In the genomic region with DNA sequence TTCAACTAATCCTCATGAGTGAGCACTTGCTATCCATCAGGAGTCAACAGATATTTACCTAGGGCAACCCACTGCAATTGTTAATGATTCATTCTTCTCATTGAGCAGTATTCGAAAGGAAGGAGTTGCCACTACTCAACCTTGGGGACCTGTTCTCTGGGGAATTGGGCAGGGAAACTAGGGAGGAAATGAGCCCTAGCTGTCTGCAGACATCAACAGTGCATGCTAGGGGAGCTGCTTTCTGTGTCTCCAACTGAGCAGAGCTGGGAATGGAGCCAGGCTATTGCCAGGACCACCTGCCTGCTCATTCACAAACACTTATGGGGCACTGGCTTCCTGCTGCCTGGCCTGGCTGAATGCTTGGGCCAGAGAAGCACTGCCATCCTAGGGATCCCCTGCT, we compare ENCODE assay signal across 1 cellular context.
TF ChIP-seq lines count a peak whose summit lies in the region.

No MANE protein-coding gene starts in this region.

TF ChIP-seq in HEK293, 187 proteins besides CTCF, POLR2A, EP300 and RAD21 (continued from another document):
- TF ChIP-seq, protein P1, sequence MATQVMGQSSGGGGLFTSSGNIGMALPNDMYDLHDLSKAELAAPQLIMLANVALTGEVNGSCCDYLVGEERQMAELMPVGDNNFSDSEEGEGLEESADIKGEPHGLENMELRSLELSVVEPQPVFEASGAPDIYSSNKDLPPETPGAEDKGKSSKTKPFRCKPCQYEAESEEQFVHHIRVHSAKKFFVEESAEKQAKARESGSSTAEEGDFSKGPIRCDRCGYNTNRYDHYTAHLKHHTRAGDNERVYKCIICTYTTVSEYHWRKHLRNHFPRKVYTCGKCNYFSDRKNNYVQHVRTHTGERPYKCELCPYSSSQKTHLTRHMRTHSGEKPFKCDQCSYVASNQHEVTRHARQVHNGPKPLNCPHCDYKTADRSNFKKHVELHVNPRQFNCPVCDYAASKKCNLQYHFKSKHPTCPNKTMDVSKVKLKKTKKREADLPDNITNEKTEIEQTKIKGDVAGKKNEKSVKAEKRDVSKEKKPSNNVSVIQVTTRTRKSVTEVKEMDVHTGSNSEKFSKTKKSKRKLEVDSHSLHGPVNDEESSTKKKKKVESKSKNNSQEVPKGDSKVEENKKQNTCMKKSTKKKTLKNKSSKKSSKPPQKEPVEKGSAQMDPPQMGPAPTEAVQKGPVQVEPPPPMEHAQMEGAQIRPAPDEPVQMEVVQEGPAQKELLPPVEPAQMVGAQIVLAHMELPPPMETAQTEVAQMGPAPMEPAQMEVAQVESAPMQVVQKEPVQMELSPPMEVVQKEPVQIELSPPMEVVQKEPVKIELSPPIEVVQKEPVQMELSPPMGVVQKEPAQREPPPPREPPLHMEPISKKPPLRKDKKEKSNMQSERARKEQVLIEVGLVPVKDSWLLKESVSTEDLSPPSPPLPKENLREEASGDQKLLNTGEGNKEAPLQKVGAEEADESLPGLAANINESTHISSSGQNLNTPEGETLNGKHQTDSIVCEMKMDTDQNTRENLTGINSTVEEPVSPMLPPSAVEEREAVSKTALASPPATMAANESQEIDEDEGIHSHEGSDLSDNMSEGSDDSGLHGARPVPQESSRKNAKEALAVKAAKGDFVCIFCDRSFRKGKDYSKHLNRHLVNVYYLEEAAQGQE (tag by site-specific recombination; IDR thresholded peaks at IDR 0.05) = no peak
